Comparison of ENCODE assay signal across 24 cellular contexts in genomic region chr3:105187340-105187739, GRCh38.
DNase-seq lines count a peak whose midpoint lies in the region; ATAC-seq and TF ChIP-seq lines count a peak whose summit lies in the region.
"Had no signal": no experiment of that assay in that cellular context is flagged by ENCODE, and none has a peak within 500 bp of the region (broad histone marks: within the 10 kb centered on the region; RNA-seq: fewer than 3 reads in every experiment).

No MANE protein-coding gene starts in this region.

- TF ChIP-seq CTCF in epithelial cell of esophagus (IDR thresholded peaks at IDR 0.05; ENCODE audit: insufficient read depth, low read depth, low read length, missing control alignments): no peak

- ATAC-seq in Right ventricle myocardium superior (ENCODE audit: poor library complexity): no peak
- ATAC-seq: A549, HCT116, SK-N-SH treated with all-trans-retinoic acid at 6 μM for 48 hours had no signal

- peak; percentile 42 for DNase-seq in HCEC 1CT
- DNase-seq in M059J (ENCODE audit: low read depth): peak; percentile 17
- DNase-seq in epithelial cell of esophagus (ENCODE audit: low read depth): peak; percentile 16
- DNase-seq in effector memory CD4-positive, alpha-beta T cell: no peak
- DNase-seq in Right ventricle myocardium superior: no peak
- DNase-seq in DMS153 (lab: John Stamatoyannopoulos, UW): no peak
- no peak for DNase-seq in NOMO-1 (lab: John Stamatoyannopoulos, UW; ENCODE audit: unreplicated experiment in 2 of 2)
- DNase-seq: AML-193; CD4-positive, alpha-beta T cell; DMS53; GF-D8; KBM-7; NCI-H1092; NCI-H1417 treated with DMSO at 0.1 percent for 48 hours; NCI-H1694 treated with DMSO at 0.1 percent for 48 hours; NCI-H2081; NCI-H2227 treated with DMSO at 0.1 percent for 48 hours; NCI-H526 treated with DMSO at 0.1 percent for 48 hours; OCI-M1; SJCRH30 had no signal

- intact Hi-C loops in Right ventricle myocardium superior (cut with DNase I): no loop called here

- no peak overlapping the region for H3K4me3 ChIP-seq in epithelial cell of esophagus (ENCODE audit: low read length)
- H3K4me3 ChIP-seq in effector memory CD4-positive, alpha-beta T cell (ENCODE audit: insufficient read depth, low read depth, low read length, poor library complexity, severe bottlenecking): no peak overlapping the region
- H3K4me3 ChIP-seq: A549; BLaER1 treated with 17β-estradiol and CSF1 and Interleukin-3, amounts not matched to agents 10 nM and 100 nM; SJCRH30 had no signal

- no peaks in the 10 kb centered on the region for H3K36me3 ChIP-seq in effector memory CD4-positive, alpha-beta T cell (ENCODE audit: control insufficient read depth, insufficient read depth, low read length)
- H3K36me3 ChIP-seq: BLaER1 treated with 17β-estradiol and CSF1 and Interleukin-3, amounts not matched to agents 10 nM and 100 nM; SJCRH30 had no signal

- H3K4me1 ChIP-seq in effector memory CD4-positive, alpha-beta T cell (ENCODE audit: control insufficient read depth, insufficient read depth, low read length, poor library complexity, severe bottlenecking): no peaks in the 10 kb centered on the region
- H3K4me1 ChIP-seq: A549; BLaER1 treated with 17β-estradiol and CSF1 and Interleukin-3, amounts not matched to agents 10 nM and 100 nM; SJCRH30 had no signal

- no peaks in the 10 kb centered on the region for H3K9me3 ChIP-seq in effector memory CD4-positive, alpha-beta T cell (ENCODE audit: control insufficient read depth, low read length)
- H3K9me3 ChIP-seq: SJCRH30 had no signal

- H3K27me3 ChIP-seq in effector memory CD4-positive, alpha-beta T cell (replicated peaks; ENCODE audit: control insufficient read depth, insufficient read depth, low read length, poor library complexity, severe bottlenecking): no peaks in the 10 kb centered on the region
- H3K27me3 ChIP-seq: BLaER1 treated with 17β-estradiol and CSF1 and Interleukin-3, amounts not matched to agents 10 nM and 100 nM; SJCRH30 had no signal

- no peak overlapping the region for H3K27ac ChIP-seq in effector memory CD4-positive, alpha-beta T cell (ENCODE audit: insufficient read depth, low read length, poor library complexity, severe bottlenecking)
- H3K27ac ChIP-seq: A549; BLaER1 treated with 17β-estradiol and CSF1 and Interleukin-3, amounts not matched to agents 10 nM and 100 nM; SJCRH30 had no signal

Comparison
In these comparisons a context has a peak if more than half of its experiments do, and no peak if none do; other contexts are left out.
1. DNase-seq: peak in HCEC 1CT (single experiment), M059J (single experiment) and epithelial cell of esophagus (single experiment); none in effector memory CD4-positive, alpha-beta T cell (0 of 3), Right ventricle myocardium superior (single experiment), DMS153 (single experiment) and NOMO-1 (0 of 2).